ENCODE assay signal across 25 cellular contexts in genomic region chr5:137398175-137398574, GRCh38.
"Had no signal": no experiment of that assay in that cellular context is flagged by ENCODE, and none has a peak within 500 bp of the region (broad histone marks: within the 10 kb centered on the region; RNA-seq: fewer than 3 reads in every experiment).

No MANE protein-coding gene starts in this region.

- H3K9me3 ChIP-seq: colonic mucosa, esophagus squamous epithelium, gastrocnemius medialis, heart right ventricle, left lung, lower lobe of right lung, mucosa of descending colon had no signal

- H3K4me3 ChIP-seq: colonic mucosa, esophagus squamous epithelium, gastrocnemius medialis, heart right ventricle, left lung, lower lobe of right lung, mucosa of descending colon had no signal

- H3K27me3 ChIP-seq: colonic mucosa, esophagus squamous epithelium, gastrocnemius medialis, left lung had no signal

- H3K36me3 ChIP-seq: colonic mucosa, esophagus squamous epithelium, gastrocnemius medialis, heart right ventricle, left lung, lower lobe of right lung had no signal

- H3K27ac Mint-ChIP-seq: dendritic cell treated with granulocyte-macrophage colony-stimulating factor and Interleukin-4, amounts not matched to agents 40 ng/mL and 50 ng/mL, for 4 days; effector memory CD8-positive, alpha-beta T cell; endodermal cell; mesothelial cell of epicardium; naive B cell had no signal

- ATAC-seq: effector memory CD8-positive, alpha-beta T cell; esophagus mucosa; gastrocnemius medialis; heart right ventricle; left cardiac atrium; left lung; left ventricle myocardium superior; lower lobe of right lung; mucosa of descending colon had no signal

- H3K9me3 Mint-ChIP-seq: dendritic cell treated with granulocyte-macrophage colony-stimulating factor and Interleukin-4, amounts not matched to agents 40 ng/mL and 50 ng/mL, for 4 days; effector memory CD8-positive, alpha-beta T cell; endodermal cell; mesothelial cell of epicardium had no signal

- H3K4me1 ChIP-seq: colonic mucosa, heart right ventricle, left lung, lower lobe of right lung had no signal

- DNase-seq: colonic mucosa; cortex of kidney; effector CD8-positive, alpha-beta T cell; effector memory CD8-positive, alpha-beta T cell; endodermal cell; erythroblast; esophagus squamous epithelium; foreskin fibroblast; foreskin melanocyte; gastrocnemius medialis; glutamatergic neuron; head of caudate nucleus; heart right ventricle; hippocampal formation; left cardiac atrium; left lung; left ventricle myocardium superior; lower lobe of right lung; mesenchymal stem cell; mucosa of descending colon; naive B cell had no signal

- H3K4me3 Mint-ChIP-seq: dendritic cell treated with granulocyte-macrophage colony-stimulating factor and Interleukin-4, amounts not matched to agents 40 ng/mL and 50 ng/mL, for 4 days; effector memory CD8-positive, alpha-beta T cell; endodermal cell; mesothelial cell of epicardium; naive B cell had no signal

- H3K36me3 Mint-ChIP-seq: mesothelial cell of epicardium, naive B cell had no signal

- H3K27ac ChIP-seq: colonic mucosa, epithelial cell of prostate, esophagus squamous epithelium, gastrocnemius medialis, heart right ventricle, left lung, lower lobe of right lung had no signal

- H3K4me1 Mint-ChIP-seq: endodermal cell, mesothelial cell of epicardium, naive B cell had no signal
